8 cellular contexts compared by ENCODE assay signal in genomic region chr14:77037886-77038511, GRCh38. TPM values are rescaled to one million over a fixed set of nuclear protein-coding genes. Genes with fewer than 3 reads are reported as not detected.
DNase-seq lines count a peak whose midpoint lies in the region; ATAC-seq and TF ChIP-seq lines count a peak whose summit lies in the region.

No MANE protein-coding gene starts in this region.

- WGBS in heart left ventricle, 4 donors: 33 to 48% (median 40%) methylated on average over 21 of the region's 21 CpGs

- no peak for TF ChIP-seq CTCF in heart left ventricle (IDR thresholded peaks at IDR 0.05)

- intact Hi-C loops in heart left ventricle (cut with DNase I) (no loop called here), Right ventricle myocardium inferior (cut with DNase I) (no loop called here)

- no peak for ATAC-seq in heart left ventricle
- no peak for ATAC-seq in Right ventricle myocardium inferior
- peak in 1 of 2 donors; percentile 12 for ATAC-seq in activated T-cell treated with anti-CD3 and anti-CD28 coated beads, Interleukin-2, amount 50 U/mL, for 72 hours (replicated peaks in 1 of 2)
- ATAC-seq in GM18867 (IDR thresholded peaks at IDR 0.05; ENCODE audit: unreplicated experiment): no peak

- H3K27ac Mint-ChIP-seq in activated T-cell treated with anti-CD3 and anti-CD28 coated beads, Interleukin-2, amount 50 U/mL, for 72 hours: peak overlapping the region; percentile 5

- H3K4me3 Mint-ChIP-seq in activated T-cell treated with anti-CD3 and anti-CD28 coated beads, Interleukin-2, amount 50 U/mL, for 72 hours: peak overlapping the region; percentile 86 to 94

- peaks cover 38 to 97% (median 72%) of the 10 kb centered on the region in 12 donors for H3K4me1 ChIP-seq in heart left ventricle

- DNase-seq in heart left ventricle (peak in 2 of 5 donors; percentile 24 to 39), Right ventricle myocardium inferior (ENCODE audit: missing footprints) (no peak), hepatic stellate cell (ENCODE audit: low spot score) (peak; percentile 42), germinal center (ENCODE audit: low spot score) (no peak), NCI-H1436 (lab: John Stamatoyannopoulos, UW) (no peak)
- peak; percentile 65 to 69 for DNase-seq in activated T-cell treated with anti-CD3 and anti-CD28 coated beads, Interleukin-2, amount 50 U/mL, for 72 hours
- DNase-seq in stimulated activated CD4-positive, alpha-beta T cell treated with anti-CD3 and anti-CD28 coated beads, Interleukin-4, amount 100 ng/mL, for 24 hours: peak; percentile 58

- no peak for TF ChIP-seq POLR2A in heart left ventricle (IDR thresholded peaks at IDR 0.05)

- no peaks in the 10 kb centered on the region for H3K9me3 ChIP-seq in heart left ventricle

- H3K27ac ChIP-seq in heart left ventricle: peak overlapping the region in 11 of 12 donors; percentile 41 to 99 (median 97)

- peaks cover 92% of the 10 kb centered on the region for H3K4me1 Mint-ChIP-seq in activated T-cell treated with anti-CD3 and anti-CD28 coated beads, Interleukin-2, amount 50 U/mL, for 72 hours (ENCODE audit: low read depth)

- no peaks in the 10 kb centered on the region for H3K9me3 Mint-ChIP-seq in activated T-cell treated with anti-CD3 and anti-CD28 coated beads, Interleukin-2, amount 50 U/mL, for 72 hours

- H3K27me3 ChIP-seq in heart left ventricle: no peaks in the 10 kb centered on the region

- peak overlapping the region in 1 of 12 donors; percentile 23 for H3K4me3 ChIP-seq in heart left ventricle

- H3K36me3 ChIP-seq in heart left ventricle: no peaks in the 10 kb centered on the region

- H3K27me3 Mint-ChIP-seq in activated T-cell treated with anti-CD3 and anti-CD28 coated beads, Interleukin-2, amount 50 U/mL, for 72 hours (ENCODE audit: low read depth): no peaks in the 10 kb centered on the region

- H3K36me3 Mint-ChIP-seq in activated T-cell treated with anti-CD3 and anti-CD28 coated beads, Interleukin-2, amount 50 U/mL, for 72 hours (ENCODE audit: insufficient read depth in 2 of 2): peaks cover 0 to 2% of the 10 kb centered on the region in 2 donors

RNA-seq across cellular contexts. Expression of gene IRF2BPL, which starts 9.5 kb away (rescaled TPM):
- total RNA-seq in heart left ventricle: 10 to 100 TPM; 31.7 to 59.2 (median 36.7) TPM
- 10 to 100 TPM in 1 of 2 donors, 1 to 10 TPM in 1; 7.5 to 24.4 TPM for polyA plus RNA-seq in heart left ventricle
- total RNA-seq in Right ventricle myocardium inferior: 41.1 TPM
- total RNA-seq in activated T-cell treated with anti-CD3 and anti-CD28 coated beads, Interleukin-2, amount 50 U/mL, for 72 hours: 10 to 100 TPM; 55.6 to 58.0 TPM

Comparison
In these comparisons a context has a peak if more than half of its experiments do, and no peak if none do; other contexts are left out.
1. DNase-seq: peak in activated T-cell treated with anti-CD3 and anti-CD28 coated beads, Interleukin-2, amount 50 U/mL, for 72 hours (2 of 2), hepatic stellate cell (single experiment) and stimulated activated CD4-positive, alpha-beta T cell treated with anti-CD3 and anti-CD28 coated beads, Interleukin-4, amount 100 ng/mL, for 24 hours (single experiment); none in Right ventricle myocardium inferior (single experiment), germinal center (single experiment) and NCI-H1436 (single experiment).